Comparison of ENCODE assay signal across 1 cellular context in the genomic region with DNA sequence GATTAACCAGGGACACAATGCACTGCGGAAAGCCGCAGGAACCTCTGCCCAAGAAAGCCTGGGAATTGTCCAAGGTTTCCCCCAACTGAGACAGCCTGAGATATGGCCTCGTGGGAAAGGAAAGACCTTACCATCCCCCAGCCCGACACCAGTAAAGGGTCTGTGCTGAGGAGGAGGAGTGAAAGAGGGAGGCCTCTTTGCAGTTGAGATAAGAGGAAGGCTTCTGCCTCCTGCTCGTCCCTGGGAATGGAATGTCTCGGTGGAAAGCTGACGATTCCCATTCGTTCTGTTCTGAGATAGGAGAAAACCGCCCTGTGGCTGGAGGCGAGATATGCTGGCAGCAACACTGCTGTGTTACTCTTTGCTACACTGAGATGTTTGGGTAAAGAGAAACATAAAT.
TF ChIP-seq lines count a peak whose summit lies in the region.
"Not testable (repeated sequence)": the region's sequence is repeated elsewhere in the genome, so short reads cannot be mapped to it uniquely, and the experiment has no call there.

No MANE protein-coding gene starts in this region.

TF ChIP-seq in HepG2, 621 proteins besides CTCF, POLR2A, EP300 and RAD21:
- TF ChIP-seq ZNF263 (CRISPR knock-in tag; IDR thresholded peaks at IDR 0.05), result 0 out of 2 replicates have a peak, but pooled peaks have one; percentile 25
- TF ChIP-seq, protein P1, sequence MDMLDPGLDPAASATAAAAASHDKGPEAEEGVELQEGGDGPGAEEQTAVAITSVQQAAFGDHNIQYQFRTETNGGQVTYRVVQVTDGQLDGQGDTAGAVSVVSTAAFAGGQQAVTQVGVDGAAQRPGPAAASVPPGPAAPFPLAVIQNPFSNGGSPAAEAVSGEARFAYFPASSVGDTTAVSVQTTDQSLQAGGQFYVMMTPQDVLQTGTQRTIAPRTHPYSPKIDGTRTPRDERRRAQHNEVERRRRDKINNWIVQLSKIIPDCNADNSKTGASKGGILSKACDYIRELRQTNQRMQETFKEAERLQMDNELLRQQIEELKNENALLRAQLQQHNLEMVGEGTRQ (IDR thresholded peaks at IDR 0.05; ENCODE audit: low read depth, low read length), result not testable (repeated sequence)
- TF ChIP-seq, protein P1 (CRISPR knock-in tag; IDR thresholded peaks at IDR 0.05; ENCODE audit: borderline replicate concordance), result 0 out of 2 replicates have a peak, but pooled peaks have one; percentile 19
